In the genomic region with DNA sequence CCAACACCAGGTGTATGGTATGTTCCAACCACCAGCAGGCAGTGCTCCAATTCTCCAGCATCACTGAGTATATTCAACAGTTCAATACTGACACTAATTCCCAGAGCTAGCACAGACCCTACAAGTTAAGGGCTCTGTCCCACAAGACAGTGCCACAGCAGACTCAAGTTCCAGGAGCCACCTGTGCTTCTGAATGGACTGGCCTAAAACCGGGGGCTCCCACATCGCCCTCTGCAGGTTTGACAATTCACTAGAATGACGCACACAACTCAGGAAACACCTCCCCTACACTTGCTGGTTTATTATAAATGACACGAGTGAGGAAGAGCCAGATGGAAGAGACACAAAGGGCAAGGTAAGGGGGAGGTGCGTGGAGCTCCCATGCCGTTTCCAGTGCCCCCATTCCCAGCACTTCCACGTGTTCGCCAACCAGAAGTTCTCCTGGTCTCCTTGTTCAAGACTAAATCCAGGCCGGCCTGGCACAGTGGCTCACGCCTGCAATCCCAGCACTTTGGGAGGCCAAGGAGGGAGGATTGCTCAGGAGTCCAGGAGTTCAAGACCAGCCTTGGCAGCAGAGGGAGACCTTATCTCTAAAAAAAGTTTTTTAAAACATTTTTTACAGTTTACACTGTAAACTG, we compare ENCODE assay signal across 10 cellular contexts. TPM values are rescaled to one million over a fixed set of nuclear protein-coding genes. Genes with fewer than 3 reads are reported as not detected.
DNase-seq lines count a peak whose midpoint lies in the region; ATAC-seq and TF ChIP-seq lines count a peak whose summit lies in the region.
"Had no signal": no experiment of that assay in that cellular context is flagged by ENCODE, and none has a peak within 500 bp of the region (broad histone marks: within the 10 kb centered on the region; RNA-seq: fewer than 3 reads in every experiment).

No MANE protein-coding gene starts in this region.

- no peak overlapping the region for H3K4me2 ChIP-seq in KMS-11

- intact Hi-C loops in posterior vena cava (cut with DNase I), result loop anchor here in 1 of 2 donors (5.0 kb wide), 1 partner anchor 51 kb away; no protein-coding TSS in a partner anchor

- no peak overlapping the region for H2AFZ ChIP-seq in KMS-11 (ENCODE audit: low read depth)

- H3K27me3 ChIP-seq in KMS-11 (ENCODE audit: insufficient read depth, low read depth), result no peaks in the 10 kb centered on the region

- H3K27ac ChIP-seq in KMS-11, result no peak overlapping the region

- no peak overlapping the region for H3K4me3 ChIP-seq in KMS-11 (IDR thresholded peaks at IDR 0.05; ENCODE audit: insufficient read depth, low read depth, low read length)

- peak; percentile 50 for DNase-seq in activated CD8-positive, alpha-beta memory T cell treated with anti-CD3 and anti-CD28 coated beads, Interleukin-2, amount 50 U/mL, for 48 hours
- no peak for DNase-seq in activated CD8-positive, alpha-beta memory T cell treated with anti-CD3 and anti-CD28 coated beads, Interleukin-2, amount 50 U/mL, for 4 hours
- DNase-seq in T47D (ENCODE audit: low read depth in 1 of 2, low spot score in 1 of 2) (peak; percentile 18 to 32), posterior vena cava (ENCODE audit: low spot score) (peak; percentile 61), MV-4-11 (lab: John Stamatoyannopoulos, UW) (no peak)
- no peak for DNase-seq in stimulated activated CD4-positive, alpha-beta T cell treated with anti-CD3 and anti-CD28 coated beads, Interleukin-4, amount 100 ng/mL, for 24 hours
- DNase-seq: anterior cingulate cortex; CD4-positive, alpha-beta memory T cell had no signal

- in situ Hi-C loops in T47D (cut with HindIII; ENCODE audit: low pct_unique_long_range_greater_than_20kb, low sequenced_read_pairs), result no loop called here

- peak; percentile 51 for TF ChIP-seq CTCF in KMS-11 (conservative IDR thresholded peaks at IDR 0.05; ENCODE audit: low read depth, low read length)

- H3K9ac ChIP-seq in KMS-11, result no peak overlapping the region

- H3K79me2 ChIP-seq in KMS-11 (ENCODE audit: insufficient read depth, low read depth), result no peaks in the 10 kb centered on the region

- no peaks in the 10 kb centered on the region for H3K4me1 ChIP-seq in KMS-11 (ENCODE audit: low read depth, poor library complexity, severe bottlenecking)

- ATAC-seq in HG02870 (IDR thresholded peaks at IDR 0.05; ENCODE audit: unreplicated experiment), result no peak

- no peaks in the 10 kb centered on the region for H4K20me1 ChIP-seq in KMS-11 (ENCODE audit: insufficient read depth)

- no peaks in the 10 kb centered on the region for H3K36me3 ChIP-seq in KMS-11 (ENCODE audit: insufficient read depth)

RNA-seq across cellular contexts. Expression of a gene that starts 12.2 kb away (rescaled TPM):
- 1 to 10 TPM in 1 of 2 donors, under 1 TPM in 1; 0.48 to 1.4 TPM for total RNA-seq in posterior vena cava
- total RNA-seq: CD4-positive, alpha-beta memory T cell had no signal

RNA-seq across cellular contexts. Expression of a gene that starts 23.1 kb away (rescaled TPM):
- 1 to 10 TPM in 1 of 2 donors, under 1 TPM in 1; 0.57 to 1.4 TPM for total RNA-seq in posterior vena cava
- total RNA-seq: CD4-positive, alpha-beta memory T cell had no signal

RNA-seq across cellular contexts. Expression of a gene that starts 54.9 kb away (rescaled TPM):
- total RNA-seq in posterior vena cava, result 1 to 10 TPM; 1.4 to 2.3 TPM

Comparison
In these comparisons a context has a peak if more than half of its experiments do, and no peak if none do; other contexts are left out.
1. DNase-seq: peak in activated CD8-positive, alpha-beta memory T cell treated with anti-CD3 and anti-CD28 coated beads, Interleukin-2, amount 50 U/mL, for 48 hours (single experiment), T47D (2 of 2) and posterior vena cava (single experiment); none in activated CD8-positive, alpha-beta memory T cell treated with anti-CD3 and anti-CD28 coated beads, Interleukin-2, amount 50 U/mL, for 4 hours (single experiment), stimulated activated CD4-positive, alpha-beta T cell treated with anti-CD3 and anti-CD28 coated beads, Interleukin-4, amount 100 ng/mL, for 24 hours (single experiment) and MV-4-11 (single experiment).